Comparison of ENCODE assay signal across 8 cellular contexts in genomic region chr16:56424404-56424765, GRCh38. TPM values are rescaled to one million over a fixed set of nuclear protein-coding genes. Genes with fewer than 3 reads are reported as not detected.
DNase-seq lines count a peak whose midpoint lies in the region; ATAC-seq, FAIRE-seq and TF ChIP-seq lines count a peak whose summit lies in the region.

No MANE protein-coding gene starts in this region.

- peaks cover 4% of the 10 kb centered on the region for H3K27me3 Mint-ChIP-seq in brain

- peak overlapping the region; percentile 52 to 98 (median 91) for H3K27ac Mint-ChIP-seq in brain

- H3K36me3 ChIP-seq in HUES48 (ENCODE audit: control insufficient read depth, insufficient read depth, low read length) (no peaks in the 10 kb centered on the region), left lung (no peaks in the 10 kb centered on the region), testis (ENCODE audit: low read depth, missing control alignments) (no peaks in the 10 kb centered on the region)

- POLR2A ChIA-PET in A549 (lab: Yijun Ruan, JAX), result interaction anchor here (1.2 kb wide), 1 partner anchor 27 kb away, joined by 4 read pairs; the partner anchor contains the start of genes NUDT21 and OGFOD1

- H3K27me3 ChIP-seq in HUES48 (ENCODE audit: control insufficient read depth, insufficient read depth, low read length) (peaks cover 21% of the 10 kb centered on the region), left lung (no peaks in the 10 kb centered on the region), testis (no peaks in the 10 kb centered on the region)

- H3K4me1 ChIP-seq in A549, result peaks cover 42% of the 10 kb centered on the region
- H3K4me1 ChIP-seq in HUES48 (ENCODE audit: control insufficient read depth, insufficient read depth, low read length), result peaks cover 36% of the 10 kb centered on the region
- peaks cover 0 to 23% of the 10 kb centered on the region in 2 donors for H3K4me1 ChIP-seq in left lung
- H3K4me1 ChIP-seq in testis, result peaks cover 24% of the 10 kb centered on the region

- intact Hi-C loops in left lung (cut with DNase I), result no loop called here
- intact Hi-C loops in testis (cut with DNase I; ENCODE audit: low total_unique reads), result no loop called here

- peak overlapping the region; percentile 93 to 99 (median 98) for H3K4me3 Mint-ChIP-seq in brain

- peaks cover 44% of the 10 kb centered on the region for H3K4me1 Mint-ChIP-seq in brain

- 2% methylated on average over 15 of the region's 16 CpGs for WGBS in A549 (ENCODE audit: missing lambda C conversion rate)
- whole genome bisulfite sequencing in testis, 2 donors, result 0% methylated on average over 16 of the region's 16 CpGs

- DNase-seq in A549 (ENCODE audit: low read depth in 1 of 2, low spot score in 1 of 2), result no peak
- no peak for DNase-seq in left lung
- no peak for DNase-seq in testis
- DNase-seq in foreskin melanocyte, result no peak
- no peak for DNase-seq in CD1c-positive myeloid dendritic cell (ENCODE audit: extremely low spot score)

- no peak for TF ChIP-seq RAD21 in A549 (conservative IDR thresholded peaks at IDR 0.05 in 1 of 2, IDR thresholded peaks at IDR 0.05 in 1 of 2)

- no peak for TF ChIP-seq EP300 in A549 (IDR thresholded peaks at IDR 0.05)

- H3K4me3 ChIP-seq in A549, result peak overlapping the region; percentile 98
- peak overlapping the region; percentile 65 for H3K4me3 ChIP-seq in HUES48 (ENCODE audit: low read depth, low read length)
- H3K4me3 ChIP-seq in left lung, result peak overlapping the region; percentile 75 to 82
- peak overlapping the region; percentile 80 to 93 for H3K4me3 ChIP-seq in testis

- no peaks in the 10 kb centered on the region for H3K9me3 Mint-ChIP-seq in brain

- H3K9me3 ChIP-seq in A549 (no peaks in the 10 kb centered on the region), HUES48 (ENCODE audit: control insufficient read depth, insufficient read depth, low read length) (no peaks in the 10 kb centered on the region), left lung (no peaks in the 10 kb centered on the region), testis (no peaks in the 10 kb centered on the region)

- peak overlapping the region; percentile 82 for H3K4me2 ChIP-seq in A549

- TF ChIP-seq POLR2A in A549 (IDR thresholded peaks at IDR 0.05; ENCODE audit: low read length) (no peak), testis (IDR thresholded peaks at IDR 0.05) (no peak)

- ATAC-seq in A549, result peak; percentile 3 to 37; a peak in 3 of 6 replicates
- ATAC-seq in left lung, result peak; percentile 3
- ATAC-seq in HG03460 (IDR thresholded peaks at IDR 0.05; ENCODE audit: unreplicated experiment), result no peak

- no peak for TF ChIP-seq CTCF in A549 (IDR thresholded peaks at IDR 0.05)
- TF ChIP-seq CTCF in brain (conservative IDR thresholded peaks at IDR 0.05), result no peak
- no peak for TF ChIP-seq CTCF in left lung (IDR thresholded peaks at IDR 0.05)
- no peak for TF ChIP-seq CTCF in testis (IDR thresholded peaks at IDR 0.05)

- 0 out of 2 replicates have a peak overlapping the region, but pooled peaks have one; percentile 1 for H3K9ac ChIP-seq in HUES48 (ENCODE audit: low read depth, low read length)

- H3K36me3 Mint-ChIP-seq in brain, result no peaks in the 10 kb centered on the region

- FAIRE-seq in A549 (lab: Jason Lieb, UNC), result no peak

- H3K27ac ChIP-seq in A549 (peak overlapping the region; percentile 92 to 93), HUES48 (ENCODE audit: low read depth, low read length) (no peak overlapping the region), left lung (peak overlapping the region; percentile 5 to 33), testis (peak overlapping the region; percentile 86 to 95)

- CTCF ChIA-PET in A549 (lab: Yijun Ruan, JAX), result interaction anchor here (1.1 kb wide), 1 partner anchor 23 kb away, joined by 4 read pairs; no protein-coding TSS in a partner anchor

TF ChIP-seq in A549, 52 proteins besides CTCF, POLR2A, EP300 and RAD21:
- no peak for TF ChIP-seq FOSB (CRISPR knock-in tag; IDR thresholded peaks at IDR 0.05)
- TF ChIP-seq ZC3H11A (IDR thresholded peaks at IDR 0.05), result no peak
- TF ChIP-seq PBX3 (IDR thresholded peaks at IDR 0.05), result no peak
- no peak for TF ChIP-seq E2F6 (IDR thresholded peaks at IDR 0.05; ENCODE audit: borderline replicate concordance, low read depth)
- no peak for TF ChIP-seq MYC (IDR thresholded peaks at IDR 0.05; ENCODE audit: borderline replicate concordance, low read length)
- no peak for TF ChIP-seq HES2 (IDR thresholded peaks at IDR 0.05)
- TF ChIP-seq TFCP2L1 (CRISPR knock-in tag; IDR thresholded peaks at IDR 0.05), result no peak
- TF ChIP-seq SMC3 (IDR thresholded peaks at IDR 0.05), result no peak
- TF ChIP-seq MAX (IDR thresholded peaks at IDR 0.05), result no peak
- TF ChIP-seq FOSL2 (IDR thresholded peaks at IDR 0.05), result no peak
- TF ChIP-seq FOSL2 (CRISPR knock-in tag; IDR thresholded peaks at IDR 0.05), result no peak

RNA-seq across cellular contexts. Expression of gene AMFR, which starts 1.0 kb away (rescaled TPM):
- 88.5 and 92.8 TPM in 2 replicates for polyA plus RNA-seq in A549 (2011; rRNA removed)
- 57.5 and 68.6 TPM in 2 replicates for polyA plus RNA-seq in A549 (2012; cell fraction: cytosol; rRNA removed)
- polyA plus RNA-seq in A549 (2012; cell fraction: nucleus; rRNA removed), result 92.4 and 94.5 TPM in 2 replicates
- polyA plus RNA-seq in A549 (2017; fragmentation: RNase III; extraction: RNeasy Plus Mini Kit Qiagen cat#74134 plus additional on column Dnase treatment), result 61.3 to 68.9 TPM (median 68.6 TPM) in 3 replicates
- polyA minus RNA-seq in A549 (2011; rRNA and poly(A)+ RNA removed), result 473 and 499 TPM in 2 replicates
- polyA plus RNA-seq in brain (ENCODE audit: insufficient read depth, low read depth, low replicate concordance), result 46.2 TPM
- 10 to 100 TPM; 69.3 to 73.1 TPM for total RNA-seq in left lung
- 100 to 1,000 TPM; 287 to 337 TPM for total RNA-seq in testis
- polyA plus RNA-seq in testis (ENCODE audit: insufficient read depth, low read depth, low replicate concordance), result 258 TPM

RNA-seq across cellular contexts. Expression of gene NUDT21, which starts 26.7 kb away (rescaled TPM):
- polyA plus RNA-seq in A549 (2011; rRNA removed) (128 and 153 TPM in 2 replicates), A549 (2017; fragmentation: RNase III; extraction: RNeasy Plus Mini Kit Qiagen cat#74134 plus additional on column Dnase treatment) (58.7 to 68.4 TPM (median 62.8 TPM) in 3 replicates), brain (ENCODE audit: insufficient read depth, low read depth, low replicate concordance) (61.8 TPM), testis (ENCODE audit: insufficient read depth, low read depth, low replicate concordance) (224 TPM)
- 62.1 and 69.5 TPM in 2 replicates for polyA plus RNA-seq in A549 (2012; cell fraction: cytosol; rRNA removed)
- polyA plus RNA-seq in A549 (2012; cell fraction: nucleus; rRNA removed), result 34.0 and 51.1 TPM in 2 replicates
- polyA minus RNA-seq in A549 (2011; rRNA and poly(A)+ RNA removed), result 52.8 and 71.6 TPM in 2 replicates
- total RNA-seq in left lung (10 to 100 TPM; 80.8 to 89.4 TPM), testis (10 to 100 TPM; 67.7 to 75.3 TPM)

RNA-seq across cellular contexts. Expression of gene OGFOD1, which starts 27.0 kb away (rescaled TPM):
- polyA plus RNA-seq in A549 (2011; rRNA removed) (72.6 and 94.1 TPM in 2 replicates), A549 (2017; fragmentation: RNase III; extraction: RNeasy Plus Mini Kit Qiagen cat#74134 plus additional on column Dnase treatment) (71.6 to 79.7 TPM (median 72.7 TPM) in 3 replicates), brain (ENCODE audit: insufficient read depth, low read depth, low replicate concordance) (26.2 TPM), testis (ENCODE audit: insufficient read depth, low read depth, low replicate concordance) (38.2 TPM)
- 25.7 and 30.4 TPM in 2 replicates for polyA plus RNA-seq in A549 (2012; cell fraction: cytosol; rRNA removed)
- 12.7 and 17.1 TPM in 2 replicates for polyA plus RNA-seq in A549 (2012; cell fraction: nucleus; rRNA removed)
- 45.3 and 52.9 TPM in 2 replicates for polyA minus RNA-seq in A549 (2011; rRNA and poly(A)+ RNA removed)
- total RNA-seq in left lung (10 to 100 TPM; 31.7 to 35.1 TPM), testis (10 to 100 TPM; 26.7 to 34.5 TPM)
